ENCODE assay signal across 8 cellular contexts in the genomic region with DNA sequence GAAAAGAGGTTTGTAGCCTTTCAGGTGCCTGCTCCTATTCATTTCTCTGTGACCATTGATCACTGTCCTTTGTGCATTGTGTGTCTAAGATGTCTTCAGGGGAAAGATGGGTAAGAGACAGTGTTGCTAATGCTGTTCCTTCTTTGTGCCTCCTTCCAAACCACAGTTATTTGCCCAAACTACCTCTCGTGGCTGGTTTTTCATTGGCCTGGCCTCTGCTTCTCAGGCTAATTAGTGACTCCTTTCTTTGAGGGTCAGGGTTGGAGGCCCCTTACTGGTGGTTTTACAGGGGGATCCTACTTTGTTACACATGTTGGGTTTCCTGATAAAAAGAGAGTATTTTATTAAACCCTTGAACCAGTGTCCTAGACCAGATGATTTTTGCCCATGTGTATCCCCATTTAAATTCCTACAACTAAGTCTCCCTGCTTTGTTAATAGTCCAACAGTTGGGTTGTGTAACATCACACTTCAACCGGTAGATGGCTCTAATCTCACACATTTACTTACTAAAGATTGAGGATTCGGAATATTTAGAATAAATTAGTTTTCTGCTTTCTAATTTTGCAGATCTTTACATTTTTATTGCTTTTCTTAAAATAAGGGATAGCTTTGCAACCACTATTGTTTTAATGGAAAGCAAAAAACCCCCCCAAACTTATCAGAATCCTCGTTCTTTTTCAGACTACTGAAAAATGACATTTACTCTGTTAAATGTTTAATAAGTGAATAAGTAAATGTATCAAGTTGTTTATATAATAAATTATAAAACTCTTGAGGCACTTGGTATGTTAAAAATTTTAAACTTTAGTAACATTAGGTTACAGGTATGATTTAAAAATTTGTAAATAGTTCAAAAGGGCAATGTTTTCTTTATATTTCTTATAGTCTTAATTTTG. TPM values are rescaled to one million over a fixed set of nuclear protein-coding genes. Genes with fewer than 3 reads are reported as not detected.
DNase-seq lines count a peak whose midpoint lies in the region; ATAC-seq, FAIRE-seq and TF ChIP-seq lines count a peak whose summit lies in the region.

No MANE protein-coding gene starts in this region.

- no peaks in the 10 kb centered on the region for H3K27me3 ChIP-seq in BE2C

- H3K36me3 Mint-ChIP-seq in stimulated activated memory B cell treated with anti-CD40 and anti-IgM and Interleukin-4, amounts not matched to agents 10 μg/mL and 1 μg/mL and 100 μg/mL, for 72 hours: peaks cover 15% of the 10 kb centered on the region

- peaks cover 8% of the 10 kb centered on the region for H3K27me3 Mint-ChIP-seq in stimulated activated memory B cell treated with anti-CD40 and anti-IgM and Interleukin-4, amounts not matched to agents 10 μg/mL and 1 μg/mL and 100 μg/mL, for 72 hours

- no peak overlapping the region for H3K27ac Mint-ChIP-seq in stimulated activated memory B cell treated with anti-CD40 and anti-IgM and Interleukin-4, amounts not matched to agents 10 μg/mL and 1 μg/mL and 100 μg/mL, for 72 hours

- FAIRE-seq in GM12892 (lab: Jason Lieb, UNC): peak; percentile 84

- ATAC-seq in stimulated activated memory B cell treated with anti-CD40 and anti-IgM and Interleukin-4, amounts not matched to agents 10 μg/mL and 1 μg/mL and 100 μg/mL, for 72 hours: no peak
- ATAC-seq in GM19328 (IDR thresholded peaks at IDR 0.05; ENCODE audit: unreplicated experiment): no peak

- H3K9me3 Mint-ChIP-seq in stimulated activated memory B cell treated with anti-CD40 and anti-IgM and Interleukin-4, amounts not matched to agents 10 μg/mL and 1 μg/mL and 100 μg/mL, for 72 hours: no peaks in the 10 kb centered on the region

- in situ Hi-C loops in astrocyte of the cerebellum (cut with HindIII; ENCODE audit: low sequenced_read_pairs): no loop called here

- H3K4me1 ChIP-seq in BE2C: no peaks in the 10 kb centered on the region

- TF ChIP-seq CTCF in BE2C (IDR thresholded peaks at IDR 0.05; ENCODE audit: low read depth, low read length) (peak; percentile 71), astrocyte of the cerebellum (IDR thresholded peaks at IDR 0.05; ENCODE audit: low read depth, low read length, missing control alignments) (peak; percentile 71)

- DNase-seq in BE2C (no peak), GM12892 (ENCODE audit: insufficient read length) (no peak), NCI-H345 treated with DMSO at 0.1 percent for 48 hours (lab: John Stamatoyannopoulos, UW; ENCODE audit: unreplicated experiment) (peak; percentile 5), astrocyte of the cerebellum (ENCODE audit: low read depth) (peak; percentile 36), inferior parietal cortex (ENCODE audit: extremely low spot score) (peak; percentile 75), SHP77 treated with DMSO at 0.1 percent for 48 hours (lab: John Stamatoyannopoulos, UW) (no peak)

- no peak for TF ChIP-seq POLR2A in GM12892 (IDR thresholded peaks at IDR 0.05; ENCODE audit: low read depth, low read length)

- H3K4me3 Mint-ChIP-seq in stimulated activated memory B cell treated with anti-CD40 and anti-IgM and Interleukin-4, amounts not matched to agents 10 μg/mL and 1 μg/mL and 100 μg/mL, for 72 hours: peak overlapping the region; percentile 93

- H3K9me3 ChIP-seq in BE2C: no peaks in the 10 kb centered on the region

- H3K4me1 Mint-ChIP-seq in stimulated activated memory B cell treated with anti-CD40 and anti-IgM and Interleukin-4, amounts not matched to agents 10 μg/mL and 1 μg/mL and 100 μg/mL, for 72 hours: peaks cover 45% of the 10 kb centered on the region

- H3K36me3 ChIP-seq in BE2C: peaks cover 21% of the 10 kb centered on the region

- H3K4me3 ChIP-seq in BE2C (ENCODE audit: low read depth, low read length) (peak overlapping the region; percentile 96), astrocyte of the cerebellum (ENCODE audit: low read depth, low read length) (peak overlapping the region; percentile 65)

RNA-seq across cellular contexts. Expression of a gene that starts 2.4 kb away (rescaled TPM):
- 43.2 TPM for polyA plus RNA-seq in BE2C (2012; ENCODE audit: insufficient read depth, insufficient read length, low read depth)
- polyA plus RNA-seq in GM12892 (2012; ENCODE audit: missing spikeins): 10.6 TPM

RNA-seq across cellular contexts. Expression of a gene that starts 32.2 kb away (rescaled TPM):
- 0.29 TPM for polyA plus RNA-seq in BE2C (2012; ENCODE audit: insufficient read depth, insufficient read length, low read depth)
- polyA plus RNA-seq in GM12892 (2012; ENCODE audit: missing spikeins): 0.34 TPM

Comparison
In these comparisons a context has a peak if more than half of its experiments do, and no peak if none do; other contexts are left out.
1. DNase-seq: peak in NCI-H345 treated with DMSO at 0.1 percent for 48 hours (single experiment), astrocyte of the cerebellum (single experiment) and inferior parietal cortex (single experiment); none in BE2C (single experiment), GM12892 (single experiment) and SHP77 treated with DMSO at 0.1 percent for 48 hours (single experiment).